In genomic region chr6:110315856-110316398, GRCh38 we compare ENCODE assay signal across 1 cellular context.
TF ChIP-seq lines count a peak whose summit lies in the region.

No MANE protein-coding gene starts in this region.

TF ChIP-seq in SK-N-SH, 30 proteins besides CTCF, POLR2A, EP300 and RAD21 (continued from another document):
- no peak for TF ChIP-seq USF2 (IDR thresholded peaks at IDR 0.05; ENCODE audit: borderline replicate concordance, low read depth, low read length)
- TF ChIP-seq, protein P1, sequence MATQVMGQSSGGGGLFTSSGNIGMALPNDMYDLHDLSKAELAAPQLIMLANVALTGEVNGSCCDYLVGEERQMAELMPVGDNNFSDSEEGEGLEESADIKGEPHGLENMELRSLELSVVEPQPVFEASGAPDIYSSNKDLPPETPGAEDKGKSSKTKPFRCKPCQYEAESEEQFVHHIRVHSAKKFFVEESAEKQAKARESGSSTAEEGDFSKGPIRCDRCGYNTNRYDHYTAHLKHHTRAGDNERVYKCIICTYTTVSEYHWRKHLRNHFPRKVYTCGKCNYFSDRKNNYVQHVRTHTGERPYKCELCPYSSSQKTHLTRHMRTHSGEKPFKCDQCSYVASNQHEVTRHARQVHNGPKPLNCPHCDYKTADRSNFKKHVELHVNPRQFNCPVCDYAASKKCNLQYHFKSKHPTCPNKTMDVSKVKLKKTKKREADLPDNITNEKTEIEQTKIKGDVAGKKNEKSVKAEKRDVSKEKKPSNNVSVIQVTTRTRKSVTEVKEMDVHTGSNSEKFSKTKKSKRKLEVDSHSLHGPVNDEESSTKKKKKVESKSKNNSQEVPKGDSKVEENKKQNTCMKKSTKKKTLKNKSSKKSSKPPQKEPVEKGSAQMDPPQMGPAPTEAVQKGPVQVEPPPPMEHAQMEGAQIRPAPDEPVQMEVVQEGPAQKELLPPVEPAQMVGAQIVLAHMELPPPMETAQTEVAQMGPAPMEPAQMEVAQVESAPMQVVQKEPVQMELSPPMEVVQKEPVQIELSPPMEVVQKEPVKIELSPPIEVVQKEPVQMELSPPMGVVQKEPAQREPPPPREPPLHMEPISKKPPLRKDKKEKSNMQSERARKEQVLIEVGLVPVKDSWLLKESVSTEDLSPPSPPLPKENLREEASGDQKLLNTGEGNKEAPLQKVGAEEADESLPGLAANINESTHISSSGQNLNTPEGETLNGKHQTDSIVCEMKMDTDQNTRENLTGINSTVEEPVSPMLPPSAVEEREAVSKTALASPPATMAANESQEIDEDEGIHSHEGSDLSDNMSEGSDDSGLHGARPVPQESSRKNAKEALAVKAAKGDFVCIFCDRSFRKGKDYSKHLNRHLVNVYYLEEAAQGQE (IDR thresholded peaks at IDR 0.05; ENCODE audit: low read depth, low read length): no peak
- TF ChIP-seq CHD2 (IDR thresholded peaks at IDR 0.05; ENCODE audit: low read length, partially characterized antibody): no peak
